Comparison of ENCODE assay signal across 1 cellular context in genomic region chr6:10395171-10395945, GRCh38.
TF ChIP-seq lines count a peak whose summit lies in the region.

No MANE protein-coding gene starts in this region.

TF ChIP-seq in WTC11, 78 proteins besides CTCF, POLR2A, EP300 and RAD21 (continued from another document):
- TF ChIP-seq MLX (CRISPR knock-in tag; IDR thresholded peaks at IDR 0.05) (no peak), ERG (CRISPR knock-in tag; IDR thresholded peaks at IDR 0.05) (no peak), OVOL2 (CRISPR knock-in tag; IDR thresholded peaks at IDR 0.05; ENCODE audit: borderline replicate concordance) (no peak)
